Comparison of ENCODE assay signal across 14 cellular contexts in genomic region chr20:45174434-45175364, GRCh38. TPM values are rescaled to one million over a fixed set of nuclear protein-coding genes. Genes with fewer than 3 reads are reported as not detected.
DNase-seq lines count a peak whose midpoint lies in the region; ATAC-seq, FAIRE-seq and TF ChIP-seq lines count a peak whose summit lies in the region.
"Had no signal": no experiment of that assay in that cellular context is flagged by ENCODE, and none has a peak within 500 bp of the region (broad histone marks: within the 10 kb centered on the region; RNA-seq: fewer than 3 reads in every experiment).

TSS of gene PI3 (plus strand) at chr20:45174902. CDS start at chr20:45174923, 21 bp downstream.

- H3K27me3 ChIP-seq in transverse colon = no peaks in the 10 kb centered on the region
- peaks cover 0 to 18% (median 0%) of the 10 kb centered on the region in 45 donors for H3K27me3 ChIP-seq in dorsolateral prefrontal cortex
- H3K27me3 ChIP-seq: gastrocnemius medialis had no signal

- H3K9me3 ChIP-seq in kidney (ENCODE audit: control insufficient read depth in 1 of 2, low read length in 2 of 2) (no peaks in the 10 kb centered on the region), transverse colon (no peaks in the 10 kb centered on the region)
- H3K9me3 ChIP-seq: gastrocnemius medialis, prostate gland had no signal

- H3K27ac ChIP-seq in kidney (ENCODE audit: low read depth in 2 of 2, low read length in 2 of 2) = no peak within 1 kb of the TSS
- peak within 1 kb of the TSS; percentile 18 to 69 (median 47) for H3K27ac ChIP-seq in transverse colon
- no peak within 1 kb of the TSS for H3K27ac ChIP-seq in dorsolateral prefrontal cortex
- H3K27ac ChIP-seq: gastrocnemius medialis, prostate gland had no signal

- H3K4me1 Mint-ChIP-seq in MCF 10A (ENCODE audit: insufficient read depth, unreplicated experiment) = peaks cover 23% of the 10 kb centered on the region

- H3K4me3 ChIP-seq in kidney (ENCODE audit: low read length in 2 of 2) = no peak within 1 kb of the TSS
- no peak within 1 kb of the TSS for H3K4me3 ChIP-seq in transverse colon
- no peak within 1 kb of the TSS for H3K4me3 ChIP-seq in dorsolateral prefrontal cortex
- H3K4me3 ChIP-seq: gastrocnemius medialis, prostate gland had no signal

- no peak within 1 kb of the TSS for H3K9ac ChIP-seq in kidney (ENCODE audit: low read length in 2 of 2)

- no peak within 1 kb of the TSS for H3K27ac Mint-ChIP-seq in MCF 10A (ENCODE audit: low read depth, unreplicated experiment)

- no peak for TF ChIP-seq CTCF in MCF 10A (IDR thresholded peaks at IDR 0.05; ENCODE audit: unreplicated experiment)
- no peak for TF ChIP-seq CTCF in kidney (IDR thresholded peaks at IDR 0.05; ENCODE audit: borderline replicate concordance, extremely low read depth, insufficient read depth)
- TF ChIP-seq CTCF in transverse colon (IDR thresholded peaks at IDR 0.05) = no peak
- TF ChIP-seq CTCF in dorsolateral prefrontal cortex (IDR thresholded peaks at IDR 0.05 in 54 of 56, conservative IDR thresholded peaks at IDR 0.05 in 2 of 56; ENCODE audit: low read depth in 1 of 56, partially characterized antibody in 56 of 56) = no peak

- peak; percentile 42 for TF ChIP-seq POLR2A in transverse colon (IDR thresholded peaks at IDR 0.05)

- BruUV-seq in MCF 10A (replicated peaks; lab: Mats Ljungman, UMichigan) = TSS peak; percentile 65

- H3K27me3 Mint-ChIP-seq in MCF 10A (ENCODE audit: insufficient read depth, unreplicated experiment) = no peaks in the 10 kb centered on the region

- no peak for TF ChIP-seq EP300 in transverse colon (IDR thresholded peaks at IDR 0.05; ENCODE audit: low read depth)

- intact Hi-C loops in MCF 10A (cut with micrococcal nuclease) = no loop called here
- intact Hi-C loops in kidney (cut with DNase I) = no loop called here
- intact Hi-C loops in transverse colon (cut with DNase I; ENCODE audit: low total_unique reads) = no loop called here
- intact Hi-C loops in dorsolateral prefrontal cortex (cut with DNase I) = no loop called here

- no peaks in the 10 kb centered on the region for H3K9me3 Mint-ChIP-seq in MCF 10A (ENCODE audit: unreplicated experiment)

- FAIRE-seq in HTR-8/SVneo (lab: Jason Lieb, UNC) (peak; percentile 85), kidney (lab: Jason Lieb, UNC) (no peak)
- FAIRE-seq: G401.6 had no signal

- 33 to 58% methylated on average over 2 to 8 of the region's 8 CpGs for WGBS in transverse colon (ENCODE audit: low coverage in 1 of 2), 2 donors

- no peak for ATAC-seq in HG03045 (IDR thresholded peaks at IDR 0.05; ENCODE audit: unreplicated experiment)
- ATAC-seq: gastrocnemius medialis had no signal

- CTCF ChIA-PET in MCF 10A (lab: Yijun Ruan, JAX) = interaction anchor here (0.6 to 1.4 kb wide), 3 partner anchors 35 to 716 kb away, joined by 3 to 10 read pairs (median 3); partner anchors contain the start of gene NEURL2

- H3K4me1 ChIP-seq in kidney (ENCODE audit: control insufficient read depth in 1 of 2, insufficient read depth in 1 of 2, low read depth in 1 of 2, low read length in 2 of 2) (no peaks in the 10 kb centered on the region), transverse colon (peaks cover 3 to 21% (median 16%) of the 10 kb centered on the region in 4 donors)
- H3K4me1 ChIP-seq: gastrocnemius medialis, prostate gland had no signal

- DNase-seq in HTR-8/SVneo (ENCODE audit: insufficient read length, low spot score) (no peak), MCF 10A (ENCODE audit: unreplicated experiment) (peak; percentile 99), kidney (peak; percentile 83), transverse colon (peak; percentile 85), dorsolateral prefrontal cortex (no peak), ecto neural progenitor cell (ENCODE audit: low spot score) (no peak), medulla oblongata (ENCODE audit: extremely low spot score) (no peak)
- DNase-seq: activated effector memory CD4-positive, alpha-beta T cell treated with Interleukin-2 at 50 U/mL for 16 hours; gastrocnemius medialis; MV-4-11 had no signal

- H3K36me3 ChIP-seq in kidney (ENCODE audit: control insufficient read depth in 1 of 2, insufficient read depth in 2 of 2, low read length in 2 of 2) (no peaks in the 10 kb centered on the region), transverse colon (no peaks in the 10 kb centered on the region)
- H3K36me3 ChIP-seq: gastrocnemius medialis, prostate gland had no signal

- POLR2A ChIA-PET in MCF 10A (lab: Yijun Ruan, JAX) = interaction anchor here (0.6 to 1.4 kb wide), 10 partner anchors 12 to 428 kb away, joined by 3 to 13 read pairs (median 4); partner anchors contain the start of genes PIGT, SLPI and SYS1

- no peak within 1 kb of the TSS for H3K4me3 Mint-ChIP-seq in MCF 10A (ENCODE audit: unreplicated experiment)

- no peaks in the 10 kb centered on the region for H3K36me3 Mint-ChIP-seq in MCF 10A (ENCODE audit: insufficient read depth, unreplicated experiment)

- in situ Hi-C loops in transverse colon (cut with MboI; ENCODE audit: low pct_ligation_motif_present in 1 of 4, low pct_unique_long_range_greater_than_20kb in 1 of 4, low sequenced_read_pairs in 3 of 4) = no loop called here

RNA-seq across cellular contexts. Expression of gene PI3, which starts in this region (rescaled TPM):
- total RNA-seq in MCF 10A (2022) (1.0 and 2.8 TPM in 2 replicates), kidney (8.7 TPM), transverse colon (100 to 1,000 TPM in 3 of 4 donors, not detected in 1; 197 to 285 (median 250) TPM), dorsolateral prefrontal cortex (1 to 10 TPM in 3 of 120 experiments, under 1 TPM in 1, not detected in 116; 1.00 to 6.0 (median 2.0) TPM)
- not detected for polyA plus RNA-seq in kidney (ENCODE audit: insufficient read depth, low read depth, low replicate concordance)
- total RNA-seq: temporal lobe had no signal

Comparison
In these comparisons a context has a peak if more than half of its experiments do, and no peak if none do; other contexts are left out.
1. DNase-seq: peak in MCF 10A (single experiment), kidney (single experiment) and transverse colon (single experiment); none in HTR-8/SVneo (single experiment), dorsolateral prefrontal cortex (0 of 10), ecto neural progenitor cell (single experiment) and medulla oblongata (single experiment).
2. H3K27ac ChIP-seq: peak in transverse colon (4 of 4); none in kidney (0 of 2) and dorsolateral prefrontal cortex (0 of 59).